1 cellular context compared by ENCODE assay signal in the genomic region with DNA sequence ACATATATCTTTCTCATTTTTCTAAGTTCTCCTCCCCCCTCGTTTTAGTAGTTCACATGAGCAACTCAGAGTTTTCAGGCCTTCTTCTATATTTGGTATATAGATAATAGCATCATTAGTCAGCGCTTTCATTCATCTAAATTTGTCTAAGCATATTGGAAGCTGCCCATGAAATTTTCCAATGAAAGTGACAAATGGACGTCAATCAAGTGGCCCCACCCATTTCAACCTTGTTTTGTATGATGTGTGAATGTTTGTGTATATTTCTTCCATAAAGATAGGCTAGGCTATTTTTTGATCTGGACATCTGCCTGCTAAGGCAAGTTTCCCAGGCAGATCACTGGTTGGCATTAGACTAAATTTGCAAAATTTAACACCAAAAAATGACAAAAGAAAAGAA.
TF ChIP-seq lines count a peak whose summit lies in the region.

No MANE protein-coding gene starts in this region.

TF ChIP-seq in K562, 482 proteins besides CTCF, POLR2A, EP300 and RAD21 (continued from another document):
- TF ChIP-seq, protein P1, sequence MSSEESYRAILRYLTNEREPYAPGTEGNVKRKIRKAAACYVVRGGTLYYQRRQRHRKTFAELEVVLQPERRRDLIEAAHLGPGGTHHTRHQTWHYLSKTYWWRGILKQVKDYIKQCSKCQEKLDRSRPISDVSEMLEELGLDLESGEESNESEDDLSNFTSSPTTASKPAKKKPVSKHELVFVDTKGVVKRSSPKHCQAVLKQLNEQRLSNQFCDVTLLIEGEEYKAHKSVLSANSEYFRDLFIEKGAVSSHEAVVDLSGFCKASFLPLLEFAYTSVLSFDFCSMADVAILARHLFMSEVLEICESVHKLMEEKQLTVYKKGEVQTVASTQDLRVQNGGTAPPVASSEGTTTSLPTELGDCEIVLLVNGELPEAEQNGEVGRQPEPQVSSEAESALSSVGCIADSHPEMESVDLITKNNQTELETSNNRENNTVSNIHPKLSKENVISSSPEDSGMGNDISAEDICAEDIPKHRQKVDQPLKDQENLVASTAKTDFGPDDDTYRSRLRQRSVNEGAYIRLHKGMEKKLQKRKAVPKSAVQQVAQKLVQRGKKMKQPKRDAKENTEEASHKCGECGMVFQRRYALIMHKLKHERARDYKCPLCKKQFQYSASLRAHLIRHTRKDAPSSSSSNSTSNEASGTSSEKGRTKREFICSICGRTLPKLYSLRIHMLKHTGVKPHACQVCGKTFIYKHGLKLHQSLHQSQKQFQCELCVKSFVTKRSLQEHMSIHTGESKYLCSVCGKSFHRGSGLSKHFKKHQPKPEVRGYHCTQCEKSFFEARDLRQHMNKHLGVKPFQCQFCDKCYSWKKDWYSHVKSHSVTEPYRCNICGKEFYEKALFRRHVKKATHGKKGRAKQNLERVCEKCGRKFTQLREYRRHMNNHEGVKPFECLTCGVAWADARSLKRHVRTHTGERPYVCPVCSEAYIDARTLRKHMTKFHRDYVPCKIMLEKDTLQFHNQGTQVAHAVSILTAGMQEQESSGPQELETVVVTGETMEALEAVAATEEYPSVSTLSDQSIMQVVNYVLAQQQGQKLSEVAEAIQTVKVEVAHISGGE (CRISPR knock-in tag; IDR thresholded peaks at IDR 0.05) = no peak
- TF ChIP-seq ILF3 (IDR thresholded peaks at IDR 0.05; ENCODE audit: borderline replicate concordance) (no peak), MAFF (IDR thresholded peaks at IDR 0.05; ENCODE audit: low read length) (peak; percentile 39; the same call in 1 of the 2 replicates), ZNF197 (CRISPR knock-in tag; IDR thresholded peaks at IDR 0.05; ENCODE audit: low read depth) (no peak), ZNF644 (tag; IDR thresholded peaks at IDR 0.05; ENCODE audit: low read depth) (no peak), POLR2AphosphoS2 (IDR thresholded peaks at IDR 0.05; ENCODE audit: low read length) (no peak), ZSCAN29 (IDR thresholded peaks at IDR 0.05) (no peak), FOXA1 (IDR thresholded peaks at IDR 0.05; ENCODE audit: borderline replicate concordance) (no peak), ZNF174 (CRISPR knock-in tag; IDR thresholded peaks at IDR 0.05) (no peak), IFI16 (CRISPR knock-in tag; IDR thresholded peaks at IDR 0.05) (no peak), ADNP (tag; IDR thresholded peaks at IDR 0.05) (0 out of 2 replicates have a peak, but pooled peaks have one; percentile 9), CREBBP (IDR thresholded peaks at IDR 0.05; ENCODE audit: low read depth, low read length) (no peak), ZNF24 (IDR thresholded peaks at IDR 0.05) (no peak), ZFX (CRISPR knock-in tag; IDR thresholded peaks at IDR 0.05) (peak; percentile 31; the same call in 1 of the 2 replicates), HDAC1 (IDR thresholded peaks at IDR 0.05) (no peak), KDM5B (IDR thresholded peaks at IDR 0.05; ENCODE audit: insufficient replicate concordance, low read depth, low read length) (no peak)
- TF ChIP-seq, protein P2, sequence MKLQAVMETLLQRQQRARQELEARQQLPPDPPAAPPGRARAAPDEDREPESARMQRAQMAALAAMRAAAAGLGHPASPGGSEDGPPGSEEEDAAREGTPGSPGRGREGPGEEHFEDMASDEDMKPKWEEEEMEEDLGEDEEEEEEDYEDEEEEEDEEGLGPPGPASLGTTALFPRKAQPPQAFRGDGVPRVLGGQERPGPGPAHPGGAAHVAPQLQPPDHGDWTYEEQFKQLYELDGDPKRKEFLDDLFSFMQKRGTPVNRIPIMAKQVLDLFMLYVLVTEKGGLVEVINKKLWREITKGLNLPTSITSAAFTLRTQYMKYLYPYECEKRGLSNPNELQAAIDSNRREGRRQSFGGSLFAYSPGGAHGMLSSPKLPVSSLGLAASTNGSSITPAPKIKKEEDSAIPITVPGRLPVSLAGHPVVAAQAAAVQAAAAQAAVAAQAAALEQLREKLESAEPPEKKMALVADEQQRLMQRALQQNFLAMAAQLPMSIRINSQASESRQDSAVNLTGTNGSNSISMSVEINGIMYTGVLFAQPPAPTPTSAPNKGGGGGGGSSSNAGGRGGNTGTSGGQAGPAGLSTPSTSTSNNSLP (IDR thresholded peaks at IDR 0.05; ENCODE audit: borderline replicate concordance, low read depth, low read length) = peak; percentile 38; the same call in 1 of the 2 replicates
- TF ChIP-seq, protein P3, sequence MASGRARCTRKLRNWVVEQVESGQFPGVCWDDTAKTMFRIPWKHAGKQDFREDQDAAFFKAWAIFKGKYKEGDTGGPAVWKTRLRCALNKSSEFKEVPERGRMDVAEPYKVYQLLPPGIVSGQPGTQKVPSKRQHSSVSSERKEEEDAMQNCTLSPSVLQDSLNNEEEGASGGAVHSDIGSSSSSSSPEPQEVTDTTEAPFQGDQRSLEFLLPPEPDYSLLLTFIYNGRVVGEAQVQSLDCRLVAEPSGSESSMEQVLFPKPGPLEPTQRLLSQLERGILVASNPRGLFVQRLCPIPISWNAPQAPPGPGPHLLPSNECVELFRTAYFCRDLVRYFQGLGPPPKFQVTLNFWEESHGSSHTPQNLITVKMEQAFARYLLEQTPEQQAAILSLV (tag; IDR thresholded peaks at IDR 0.05) = no peak
- TF ChIP-seq, protein P4, sequence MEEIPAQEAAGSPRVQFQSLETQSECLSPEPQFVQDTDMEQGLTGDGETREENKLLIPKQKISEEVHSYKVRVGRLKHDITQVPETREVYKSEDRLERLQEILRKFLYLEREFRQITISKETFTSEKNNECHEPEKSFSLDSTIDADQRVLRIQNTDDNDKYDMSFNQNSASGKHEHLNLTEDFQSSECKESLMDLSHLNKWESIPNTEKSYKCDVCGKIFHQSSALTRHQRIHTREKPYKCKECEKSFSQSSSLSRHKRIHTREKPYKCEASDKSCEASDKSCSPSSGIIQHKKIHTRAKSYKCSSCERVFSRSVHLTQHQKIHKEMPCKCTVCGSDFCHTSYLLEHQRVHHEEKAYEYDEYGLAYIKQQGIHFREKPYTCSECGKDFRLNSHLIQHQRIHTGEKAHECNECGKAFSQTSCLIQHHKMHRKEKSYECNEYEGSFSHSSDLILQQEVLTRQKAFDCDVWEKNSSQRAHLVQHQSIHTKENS (CRISPR knock-in tag; IDR thresholded peaks at IDR 0.05) = no peak
- TF ChIP-seq, protein P5, sequence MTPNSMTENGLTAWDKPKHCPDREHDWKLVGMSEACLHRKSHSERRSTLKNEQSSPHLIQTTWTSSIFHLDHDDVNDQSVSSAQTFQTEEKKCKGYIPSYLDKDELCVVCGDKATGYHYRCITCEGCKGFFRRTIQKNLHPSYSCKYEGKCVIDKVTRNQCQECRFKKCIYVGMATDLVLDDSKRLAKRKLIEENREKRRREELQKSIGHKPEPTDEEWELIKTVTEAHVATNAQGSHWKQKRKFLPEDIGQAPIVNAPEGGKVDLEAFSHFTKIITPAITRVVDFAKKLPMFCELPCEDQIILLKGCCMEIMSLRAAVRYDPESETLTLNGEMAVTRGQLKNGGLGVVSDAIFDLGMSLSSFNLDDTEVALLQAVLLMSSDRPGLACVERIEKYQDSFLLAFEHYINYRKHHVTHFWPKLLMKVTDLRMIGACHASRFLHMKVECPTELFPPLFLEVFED (CRISPR knock-in tag; conservative IDR thresholded peaks at IDR 0.05) = no peak
